In the genomic region with DNA sequence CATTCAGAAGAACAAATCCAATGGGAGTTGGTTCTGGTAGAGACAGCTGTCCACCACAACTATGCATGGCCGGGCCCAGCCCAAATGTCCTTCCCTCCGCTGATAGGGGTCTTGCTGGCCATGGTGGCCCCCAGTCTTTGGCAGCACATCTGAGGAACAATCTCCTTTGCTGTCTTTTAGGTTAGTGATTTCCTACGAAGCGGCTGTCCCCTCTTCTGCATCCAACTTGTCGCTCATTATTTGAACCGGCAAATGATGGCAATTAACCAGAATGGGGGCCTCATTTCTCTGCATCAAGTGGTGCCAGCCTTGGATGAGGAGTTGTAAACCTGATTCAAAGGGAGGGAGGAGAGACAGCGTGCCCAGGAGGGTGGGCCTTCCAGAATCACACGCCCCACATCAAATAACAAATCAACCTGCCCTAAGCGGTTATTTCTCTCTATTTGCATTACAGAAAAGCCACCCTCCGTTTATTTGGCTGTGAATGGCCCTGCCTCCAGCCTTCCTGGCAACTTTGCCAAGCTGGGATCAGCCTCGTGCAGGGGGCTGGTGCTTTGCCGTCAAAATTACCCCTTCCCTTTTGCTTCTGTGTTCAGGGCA, we compare ENCODE assay signal across 19 cellular contexts.
DNase-seq lines count a peak whose midpoint lies in the region; ATAC-seq and TF ChIP-seq lines count a peak whose summit lies in the region.
"Had no signal": no experiment of that assay in that cellular context is flagged by ENCODE, and none has a peak within 500 bp of the region (broad histone marks: within the 10 kb centered on the region; RNA-seq: fewer than 3 reads in every experiment).

No MANE protein-coding gene starts in this region.

- no peak overlapping the region for H3K27ac ChIP-seq in SK-N-SH (ENCODE audit: low read depth in 2 of 2, low read length in 1 of 2)
- no peak overlapping the region for H3K27ac ChIP-seq in endodermal cell (ENCODE audit: low read depth, low read length)
- H3K27ac ChIP-seq in transverse colon: peak overlapping the region; percentile 52 to 81 (median 66)
- H3K27ac ChIP-seq: 22Rv1, esophagus muscularis mucosa, foreskin keratinocyte, prostate gland, sigmoid colon, SJSA1, suprapubic skin had no signal

- H3K4me1 ChIP-seq in SK-N-SH (ENCODE audit: control insufficient read depth in 1 of 2, insufficient read depth in 2 of 2, low read depth in 1 of 2, low read length in 1 of 2) (peaks cover 0 to 2% of the 10 kb centered on the region in 2 experiments; a peak in 1 of 4 replicates), endodermal cell (ENCODE audit: control insufficient read depth, insufficient read depth, low read length) (no peaks in the 10 kb centered on the region), transverse colon (peaks cover 4 to 41% (median 20%) of the 10 kb centered on the region in 4 donors), HAP-1 (no peaks in the 10 kb centered on the region)
- H3K4me1 ChIP-seq: foreskin keratinocyte, prostate gland, SJSA1 had no signal

- H3K27ac Mint-ChIP-seq in endodermal cell: peak overlapping the region; percentile 28
- peak overlapping the region; percentile 0 to 58 (median 15) for H3K27ac Mint-ChIP-seq in nephron
- H3K27ac Mint-ChIP-seq: activated naive CD8-positive, alpha-beta T cell treated with anti-CD3 and anti-CD28 coated beads, Interleukin-2, amount 50 U/mL, for 24 hours; HFFc6; stimulated activated naive B cell treated with anti-CD40 and anti-IgM and Interleukin-4, amounts not matched to agents 10 μg/mL and 1 μg/mL and 100 μg/mL, for 72 hours had no signal

- in situ Hi-C loops in transverse colon (cut with MboI; ENCODE audit: low pct_ligation_motif_present in 1 of 4, low pct_unique_long_range_greater_than_20kb in 1 of 4, low sequenced_read_pairs in 3 of 4): loop anchor here (10.0 to 25.0 kb wide), 5 partner anchors 261 to 871 kb away; a partner anchor contains a TSS
- in situ Hi-C loops in HAP-1 (cut with MboI; ENCODE audit: low sequenced_read_pairs): loop anchor here (25.0 kb wide), 2 partner anchors 694 to 869 kb away; no protein-coding TSS in a partner anchor

- no peaks in the 10 kb centered on the region for H3F3A ChIP-seq in SK-N-SH (replicated peaks; ENCODE audit: insufficient read depth)

- H3K36me3 Mint-ChIP-seq in endodermal cell (ENCODE audit: low read depth): no peaks in the 10 kb centered on the region
- H3K36me3 Mint-ChIP-seq in nephron (ENCODE audit: low read depth): no peaks in the 10 kb centered on the region
- H3K36me3 Mint-ChIP-seq: stimulated activated naive B cell treated with anti-CD40 and anti-IgM and Interleukin-4, amounts not matched to agents 10 μg/mL and 1 μg/mL and 100 μg/mL, for 72 hours had no signal

- peaks cover 2% of the 10 kb centered on the region for H3K27me3 Mint-ChIP-seq in endodermal cell (ENCODE audit: insufficient read depth)
- peaks cover 6% of the 10 kb centered on the region for H3K27me3 Mint-ChIP-seq in nephron (ENCODE audit: low read depth)

- no peaks in the 10 kb centered on the region for H4K20me1 ChIP-seq in SK-N-SH (ENCODE audit: insufficient read depth)

- no peak for TF ChIP-seq RAD21 in SK-N-SH (IDR thresholded peaks at IDR 0.05; ENCODE audit: low read length)

- TF ChIP-seq POLR2A in transverse colon (IDR thresholded peaks at IDR 0.05): no peak

- H3K27me3 ChIP-seq in SK-N-SH (ENCODE audit: insufficient read depth): no peaks in the 10 kb centered on the region
- H3K27me3 ChIP-seq in endodermal cell (ENCODE audit: control insufficient read depth, insufficient read depth, low read length, poor library complexity, severe bottlenecking): no peaks in the 10 kb centered on the region
- H3K27me3 ChIP-seq in transverse colon: no peaks in the 10 kb centered on the region
- no peaks in the 10 kb centered on the region for H3K27me3 ChIP-seq in HAP-1 (ENCODE audit: low read depth)
- H3K27me3 ChIP-seq: esophagus muscularis mucosa, foreskin keratinocyte, sigmoid colon, suprapubic skin had no signal

- H3K9me3 ChIP-seq in SK-N-SH: no peaks in the 10 kb centered on the region
- H3K9me3 ChIP-seq in endodermal cell (ENCODE audit: control insufficient read depth, low read length): no peaks in the 10 kb centered on the region
- no peaks in the 10 kb centered on the region for H3K9me3 ChIP-seq in transverse colon
- no peaks in the 10 kb centered on the region for H3K9me3 ChIP-seq in HAP-1
- H3K9me3 ChIP-seq: esophagus muscularis mucosa, prostate gland, sigmoid colon, SJSA1, suprapubic skin had no signal

- H3K9me2 ChIP-seq in SK-N-SH: no peaks in the 10 kb centered on the region

- TF ChIP-seq EP300 in SK-N-SH (IDR thresholded peaks at IDR 0.05; ENCODE audit: borderline replicate concordance in 1 of 2, low read depth in 1 of 2, low read length in 1 of 2) (no peak), transverse colon (IDR thresholded peaks at IDR 0.05; ENCODE audit: low read depth) (no peak)

- H3K36me3 ChIP-seq in SK-N-SH (replicated peaks in 1 of 2; ENCODE audit: control insufficient read depth in 1 of 2, insufficient read depth in 2 of 2, low read length in 1 of 2) (no peaks in the 10 kb centered on the region), endodermal cell (ENCODE audit: control insufficient read depth, insufficient read depth, low read length) (no peaks in the 10 kb centered on the region), transverse colon (no peaks in the 10 kb centered on the region), HAP-1 (replicated peaks) (no peaks in the 10 kb centered on the region)
- H3K36me3 ChIP-seq: esophagus muscularis mucosa, prostate gland, sigmoid colon, SJSA1, suprapubic skin had no signal

- POLR2A ChIA-PET in SK-N-SH (lab: Yijun Ruan, JAX): no interaction called here

- H3K9ac ChIP-seq in SK-N-SH (no peak overlapping the region), endodermal cell (ENCODE audit: extremely low read depth, low read length, poor library complexity, severe bottlenecking) (no peak overlapping the region)

- H2AFZ ChIP-seq in SK-N-SH (ENCODE audit: low read depth): no peak overlapping the region

- H3K4me2 ChIP-seq in SK-N-SH: no peak overlapping the region; the same call in 1 of the 2 replicates

- no peak for TF ChIP-seq CTCF in SK-N-SH (IDR thresholded peaks at IDR 0.05)
- TF ChIP-seq CTCF in endodermal cell (conservative IDR thresholded peaks at IDR 0.05): no peak
- no peak for TF ChIP-seq CTCF in nephron (IDR thresholded peaks at IDR 0.05; ENCODE audit: unreplicated experiment in 3 of 3)
- TF ChIP-seq CTCF in transverse colon (IDR thresholded peaks at IDR 0.05): no peak

- H3K4me3 ChIP-seq in SK-N-SH (ENCODE audit: low read depth in 2 of 2, low read length in 1 of 2) (no peak overlapping the region), endodermal cell (ENCODE audit: low read length) (no peak overlapping the region), transverse colon (no peak overlapping the region), HAP-1 (no peak overlapping the region)
- H3K4me3 ChIP-seq: esophagus muscularis mucosa, prostate gland, sigmoid colon, SJSA1, suprapubic skin had no signal

- H3K4me3 Mint-ChIP-seq in endodermal cell: no peak overlapping the region
- no peak overlapping the region for H3K4me3 Mint-ChIP-seq in nephron
- H3K4me3 Mint-ChIP-seq: activated naive CD8-positive, alpha-beta T cell treated with anti-CD3 and anti-CD28 coated beads, Interleukin-2, amount 50 U/mL, for 24 hours; HFFc6; stimulated activated naive B cell treated with anti-CD40 and anti-IgM and Interleukin-4, amounts not matched to agents 10 μg/mL and 1 μg/mL and 100 μg/mL, for 72 hours had no signal

- 75% methylated on average over 12 of the region's 12 CpGs for WGBS in SK-N-SH (ENCODE audit: low lambda C conversion rate)
- WGBS in endodermal cell (ENCODE audit: insufficient coverage in 1 of 2, insufficient read length in 1 of 2), 2 experiments: 78 to 79% methylated on average over 7 to 11 of the region's 12 CpGs
- 5 to 43% methylated on average over 4 to 12 of the region's 12 CpGs for WGBS in transverse colon (ENCODE audit: low coverage in 1 of 2), 2 donors

- H3K9me3 Mint-ChIP-seq in endodermal cell (no peaks in the 10 kb centered on the region), nephron (peaks cover 5% of the 10 kb centered on the region)
- H3K9me3 Mint-ChIP-seq: activated naive CD8-positive, alpha-beta T cell treated with anti-CD3 and anti-CD28 coated beads, Interleukin-2, amount 50 U/mL, for 24 hours; HFFc6; stimulated activated naive B cell treated with anti-CD40 and anti-IgM and Interleukin-4, amounts not matched to agents 10 μg/mL and 1 μg/mL and 100 μg/mL, for 72 hours had no signal

- H3K4me1 Mint-ChIP-seq in endodermal cell (peaks cover 8% of the 10 kb centered on the region), nephron (peaks cover 22% of the 10 kb centered on the region)

- DNase-seq in SK-N-SH: no peak
- no peak for DNase-seq in endodermal cell
- DNase-seq in transverse colon: peak; percentile 49
- no peak for DNase-seq in HAP-1 (ENCODE audit: low spot score in 2 of 2)
- DNase-seq in NCI-H128 (lab: John Stamatoyannopoulos, UW; ENCODE audit: unreplicated experiment): no peak
- DNase-seq: NCI-H1048 had no signal

- intact Hi-C loops in transverse colon (cut with DNase I; ENCODE audit: low total_unique reads): loop anchor here (5.0 kb wide), 1 partner anchor 874 kb away; no protein-coding TSS in a partner anchor

- H3K79me2 ChIP-seq in SK-N-SH (ENCODE audit: insufficient read depth): no peaks in the 10 kb centered on the region

- CTCF ChIA-PET in SK-N-SH (lab: Yijun Ruan, JAX): interaction anchor here (0.8 to 7.7 kb wide), 65 partner anchors 9 to 1390 kb away, joined by 3 to 135 read pairs (median 4); a partner anchor contains a TSS

- ATAC-seq in SK-N-SH treated with all-trans-retinoic acid at 6 μM for 48 hours: peak; percentile 7; the same call in 1 of the 3 replicates
- ATAC-seq in GM19324 (IDR thresholded peaks at IDR 0.05; ENCODE audit: low FRiP score, unreplicated experiment): no peak

TF ChIP-seq in SK-N-SH treated with all-trans-retinoic acid at 6 μM for 48 hours, 23 proteins besides CTCF, POLR2A, EP300 and RAD21 (continues in another document):
- no peak for TF ChIP-seq ARNTL (CRISPR knock-in tag; IDR thresholded peaks at IDR 0.05; ENCODE audit: borderline replicate concordance, low read depth)

TF ChIP-seq in SK-N-SH, 30 proteins besides CTCF, POLR2A, EP300 and RAD21 (continues in another document):
- TF ChIP-seq TEAD4 (IDR thresholded peaks at IDR 0.05; ENCODE audit: borderline replicate concordance, insufficient read depth): no peak
- TF ChIP-seq RCOR1 (IDR thresholded peaks at IDR 0.05; ENCODE audit: low read length): no peak
- no peak for TF ChIP-seq FOXJ3 (CRISPR knock-in tag; IDR thresholded peaks at IDR 0.05)
- no peak for TF ChIP-seq MXI1 (IDR thresholded peaks at IDR 0.05; ENCODE audit: low read depth, low read length)
- TF ChIP-seq SMC3 (IDR thresholded peaks at IDR 0.05; ENCODE audit: low read depth, low read length): no peak
- no peak for TF ChIP-seq EZH2phosphoT487 (IDR thresholded peaks at IDR 0.05; ENCODE audit: borderline replicate concordance, low read depth)
- TF ChIP-seq RXRA (IDR thresholded peaks at IDR 0.05; ENCODE audit: borderline replicate concordance, low read depth): no peak

Comparison
In these comparisons a context has a peak if more than half of its experiments do, and no peak if none do; other contexts are left out.
1. H3K27ac ChIP-seq: peak in transverse colon (4 of 4); none in SK-N-SH (0 of 2) and endodermal cell (single experiment).